In genomic region chr5:54844905-54845566, GRCh38 we compare ENCODE assay signal across 8 cellular contexts.
A peak's percentile ranks its signal among the peaks of the same experiment; 100 is the strongest.
DNase-seq lines count a peak whose midpoint lies in the region; ATAC-seq, FAIRE-seq and TF ChIP-seq lines count a peak whose summit lies in the region.

No MANE protein-coding gene starts in this region.

- peaks cover 26% of the 10 kb centered on the region for H3K4me1 Mint-ChIP-seq in dendritic cell treated with granulocyte-macrophage colony-stimulating factor and Interleukin-4, amounts not matched to agents 40 ng/mL and 50 ng/mL, for 4 days (ENCODE audit: low read depth)
- H3K4me1 Mint-ChIP-seq in stimulated activated naive CD8-positive, alpha-beta T cell treated with anti-CD3 and anti-CD28 coated beads, Interleukin-15, amount 100 ng/mL, for 72 hours = peaks cover 3% of the 10 kb centered on the region

- peak; percentile 25; the same call in 1 of the 3 replicates for TF ChIP-seq CTCF in GM12872 (IDR thresholded peaks at IDR 0.05; ENCODE audit: insufficient read depth, low read depth, low read length)
- peak; percentile 66 for TF ChIP-seq CTCF in OCI-LY3 (IDR thresholded peaks at IDR 0.05; ENCODE audit: low read depth, low read length)

- peak overlapping the region; percentile 86 for H2AFZ ChIP-seq in OCI-LY3 (ENCODE audit: low read depth, low read length)

- H3K79me2 ChIP-seq in OCI-LY3 (ENCODE audit: low read length) = no peaks in the 10 kb centered on the region

- H3K4me3 ChIP-seq in OCI-LY3 (ENCODE audit: low read length) = peak overlapping the region; percentile 68

- H3K36me3 Mint-ChIP-seq in dendritic cell treated with granulocyte-macrophage colony-stimulating factor and Interleukin-4, amounts not matched to agents 40 ng/mL and 50 ng/mL, for 4 days (ENCODE audit: low read depth) = no peaks in the 10 kb centered on the region

- peak overlapping the region; percentile 60 for H3K27ac Mint-ChIP-seq in dendritic cell treated with granulocyte-macrophage colony-stimulating factor and Interleukin-4, amounts not matched to agents 40 ng/mL and 50 ng/mL, for 4 days
- no peak overlapping the region for H3K27ac Mint-ChIP-seq in stimulated activated naive CD8-positive, alpha-beta T cell treated with anti-CD3 and anti-CD28 coated beads, Interleukin-15, amount 100 ng/mL, for 72 hours

- H3K9me3 Mint-ChIP-seq in dendritic cell treated with granulocyte-macrophage colony-stimulating factor and Interleukin-4, amounts not matched to agents 40 ng/mL and 50 ng/mL, for 4 days = no peaks in the 10 kb centered on the region
- no peaks in the 10 kb centered on the region for H3K9me3 Mint-ChIP-seq in stimulated activated naive CD8-positive, alpha-beta T cell treated with anti-CD3 and anti-CD28 coated beads, Interleukin-15, amount 100 ng/mL, for 72 hours

- peak overlapping the region; percentile 72 for H3K9ac ChIP-seq in OCI-LY3 (ENCODE audit: low read length)

- no peaks in the 10 kb centered on the region for H4K20me1 ChIP-seq in OCI-LY3 (ENCODE audit: insufficient read depth, low read length)

- H3K27ac ChIP-seq in OCI-LY3 (ENCODE audit: low read length) = peak overlapping the region; percentile 64

- DNase-seq in middle frontal gyrus (ENCODE audit: extremely low spot score, low spot score) (peak; percentile 32), NCI-H226 (no peak), OCI-M2 (lab: John Stamatoyannopoulos, UW; ENCODE audit: unreplicated experiment) (no peak)
- no peak for DNase-seq in stimulated activated naive CD8-positive, alpha-beta T cell treated with anti-CD3 and anti-CD28 coated beads, Interleukin-15, amount 100 ng/mL, for 72 hours

- H3K27me3 ChIP-seq in OCI-LY3 (ENCODE audit: low read depth, low read length) = no peaks in the 10 kb centered on the region

- ATAC-seq in stimulated activated naive CD8-positive, alpha-beta T cell treated with anti-CD3 and anti-CD28 coated beads, Interleukin-15, amount 100 ng/mL, for 72 hours = no peak

- H3K27me3 Mint-ChIP-seq in dendritic cell treated with granulocyte-macrophage colony-stimulating factor and Interleukin-4, amounts not matched to agents 40 ng/mL and 50 ng/mL, for 4 days = peaks cover 2% of the 10 kb centered on the region
- peaks cover 11% of the 10 kb centered on the region for H3K27me3 Mint-ChIP-seq in stimulated activated naive CD8-positive, alpha-beta T cell treated with anti-CD3 and anti-CD28 coated beads, Interleukin-15, amount 100 ng/mL, for 72 hours

- peaks cover 34% of the 10 kb centered on the region for H3K4me1 ChIP-seq in OCI-LY3 (ENCODE audit: low read length)

- peak overlapping the region; percentile 34 for H3K4me3 Mint-ChIP-seq in dendritic cell treated with granulocyte-macrophage colony-stimulating factor and Interleukin-4, amounts not matched to agents 40 ng/mL and 50 ng/mL, for 4 days
- no peak overlapping the region for H3K4me3 Mint-ChIP-seq in stimulated activated naive CD8-positive, alpha-beta T cell treated with anti-CD3 and anti-CD28 coated beads, Interleukin-15, amount 100 ng/mL, for 72 hours

- no peaks in the 10 kb centered on the region for H3K9me3 ChIP-seq in OCI-LY3 (ENCODE audit: insufficient read depth, low read length)

- peak; percentile 87 for FAIRE-seq in A204.1 (lab: Jason Lieb, UNC)

- H3K4me2 ChIP-seq in OCI-LY3 (ENCODE audit: low read length) = peak overlapping the region; percentile 80

- H3K36me3 ChIP-seq in OCI-LY3 (replicated peaks; ENCODE audit: low read depth, low read length) = no peaks in the 10 kb centered on the region

- intact Hi-C loops in dendritic cell treated with granulocyte-macrophage colony-stimulating factor and Interleukin-4, amounts not matched to agents 40 ng/mL and 50 ng/mL, for 4 days (cut with micrococcal nuclease) = loop anchor here (1.0 to 10.0 kb wide), 3 partner anchors 22 to 328 kb away; partner anchors contain the start of gene SNX18
